In genomic region chr3:38969321-38970235, GRCh38 we compare ENCODE assay signal across 1 cellular context.
TF ChIP-seq lines count a peak whose summit lies in the region.

No MANE protein-coding gene starts in this region.

TF ChIP-seq in GM23338, 12 proteins besides CTCF, POLR2A, EP300 and RAD21 (continued from another document):
- TF ChIP-seq ZNF462 (CRISPR knock-in tag; IDR thresholded peaks at IDR 0.05) (no peak), POLR2AphosphoS5 (IDR thresholded peaks at IDR 0.05; ENCODE audit: low read depth) (no peak), EZH2 (IDR thresholded peaks at IDR 0.05; ENCODE audit: low read depth, unreplicated experiment) (no peak), ZNF114 (CRISPR knock-in tag; IDR thresholded peaks at IDR 0.05) (no peak)
- TF ChIP-seq, protein P1, sequence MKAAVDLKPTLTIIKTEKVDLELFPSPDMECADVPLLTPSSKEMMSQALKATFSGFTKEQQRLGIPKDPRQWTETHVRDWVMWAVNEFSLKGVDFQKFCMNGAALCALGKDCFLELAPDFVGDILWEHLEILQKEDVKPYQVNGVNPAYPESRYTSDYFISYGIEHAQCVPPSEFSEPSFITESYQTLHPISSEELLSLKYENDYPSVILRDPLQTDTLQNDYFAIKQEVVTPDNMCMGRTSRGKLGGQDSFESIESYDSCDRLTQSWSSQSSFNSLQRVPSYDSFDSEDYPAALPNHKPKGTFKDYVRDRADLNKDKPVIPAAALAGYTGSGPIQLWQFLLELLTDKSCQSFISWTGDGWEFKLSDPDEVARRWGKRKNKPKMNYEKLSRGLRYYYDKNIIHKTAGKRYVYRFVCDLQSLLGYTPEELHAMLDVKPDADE (IDR thresholded peaks at IDR 0.05) = no peak
